ENCODE assay signal across 24 cellular contexts in the genomic region with DNA sequence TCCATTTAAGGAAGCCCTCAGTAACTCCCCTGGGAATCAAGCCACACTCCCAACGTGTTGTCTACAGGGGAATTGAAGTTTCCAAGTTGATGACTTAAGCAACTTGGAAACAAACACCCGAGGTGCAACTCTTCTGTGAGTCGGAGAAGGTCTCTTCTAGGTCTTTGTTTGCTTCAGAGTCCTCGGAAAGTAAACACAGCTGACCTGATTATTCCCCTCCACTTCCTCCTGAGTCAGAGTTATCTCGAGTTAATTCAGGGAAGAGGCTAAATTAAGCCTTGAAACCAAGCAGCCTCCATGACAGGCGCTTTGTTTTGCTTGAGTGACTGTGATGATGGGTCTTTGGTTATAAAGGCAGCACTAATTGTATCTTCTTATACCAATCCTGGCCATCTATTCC. TPM values are rescaled to one million over a fixed set of nuclear protein-coding genes. Genes with fewer than 3 reads are reported as not detected.
DNase-seq lines count a peak whose midpoint lies in the region; ATAC-seq and TF ChIP-seq lines count a peak whose summit lies in the region.
"Had no signal": no experiment of that assay in that cellular context is flagged by ENCODE, and none has a peak within 500 bp of the region (broad histone marks: within the 10 kb centered on the region; RNA-seq: fewer than 3 reads in every experiment).

No MANE protein-coding gene starts in this region.

- H3K27ac ChIP-seq in H9 (ENCODE audit: insufficient read length, low read depth, low read length) (no peak overlapping the region), PC-3 (ENCODE audit: low read length) (no peak overlapping the region), neural progenitor cell (peak overlapping the region; percentile 80)
- H3K27ac ChIP-seq: 22Rv1, adrenal gland, gastrocnemius medialis, upper lobe of left lung had no signal

- no peak overlapping the region for H2BK5ac ChIP-seq in H9 (ENCODE audit: insufficient read length, low read length)

- H2BK120ac ChIP-seq in H9 (ENCODE audit: low read depth, low read length, poor library complexity, severe bottlenecking), result no peak overlapping the region

- CTCF ChIA-PET in PC-3 (lab: Charles Lee), result no interaction called here

- H3K36me3 Mint-ChIP-seq in H9 (ENCODE audit: insufficient read depth in 1 of 3, low read depth in 3 of 3) (peaks cover 7 to 16% (median 9%) of the 10 kb centered on the region in 3 experiments; a peak in 6 of 7 replicates), neural progenitor cell (no peaks in the 10 kb centered on the region), HFFc6 (ENCODE audit: low read depth) (no peaks in the 10 kb centered on the region)
- H3K36me3 Mint-ChIP-seq in activated T-helper 2 cell treated with anti-CD3 and anti-CD28 coated beads, Interferon-gamma antibody, Interleukin-2, Interleukin-4, amounts not matched to agents 10 μg/mL and 5 μg/mL and 100 μg/mL, durations not matched to agents 14 hours and 24 hours and 36 hours (ENCODE audit: low read depth), result no peaks in the 10 kb centered on the region
- H3K36me3 Mint-ChIP-seq: natural killer cell treated with Interleukin-12 subunit alpha and Interleukin-12 subunit beta and Interleukin-15 and Interleukin-18, amount 100 ng/mL, for 72 hours had no signal

- no peak overlapping the region for H3K4me3 Mint-ChIP-seq in H9
- H3K4me3 Mint-ChIP-seq in neural progenitor cell, result no peak overlapping the region
- no peak overlapping the region for H3K4me3 Mint-ChIP-seq in HFFc6
- H3K4me3 Mint-ChIP-seq in activated T-helper 2 cell treated with anti-CD3 and anti-CD28 coated beads, Interferon-gamma antibody, Interleukin-2, Interleukin-4, amounts not matched to agents 10 μg/mL and 5 μg/mL and 100 μg/mL, durations not matched to agents 14 hours and 24 hours and 36 hours (ENCODE audit: low read depth), result no peak overlapping the region
- H3K4me3 Mint-ChIP-seq: activated CD4-positive, alpha-beta T cell treated with anti-CD3 and anti-CD28 coated beads, Interleukin-2, amount 10 ng/mL, durations not matched to agents 24 days and 14 days; natural killer cell treated with Interleukin-12 subunit alpha and Interleukin-12 subunit beta and Interleukin-15 and Interleukin-18, amount 100 ng/mL, for 72 hours had no signal

- H3K36me3 ChIP-seq in PC-3 (ENCODE audit: low read depth, low read length), result no peaks in the 10 kb centered on the region
- no peaks in the 10 kb centered on the region for H3K36me3 ChIP-seq in neural progenitor cell
- H3K36me3 ChIP-seq: adrenal gland, gastrocnemius medialis, upper lobe of left lung had no signal

- H3K27me3 Mint-ChIP-seq in H9 (ENCODE audit: low read depth) (no peaks in the 10 kb centered on the region), neural progenitor cell (ENCODE audit: insufficient read depth, low read depth) (peaks cover 5% of the 10 kb centered on the region), HFFc6 (ENCODE audit: insufficient read depth) (peaks cover 7% of the 10 kb centered on the region)
- H3K27me3 Mint-ChIP-seq in activated T-helper 2 cell treated with anti-CD3 and anti-CD28 coated beads, Interferon-gamma antibody, Interleukin-2, Interleukin-4, amounts not matched to agents 10 μg/mL and 5 μg/mL and 100 μg/mL, durations not matched to agents 14 hours and 24 hours and 36 hours (ENCODE audit: low read depth), result peaks cover 3% of the 10 kb centered on the region

- H4K20me1 ChIP-seq in H9 (ENCODE audit: control insufficient read depth, insufficient read depth, insufficient read length) (no peaks in the 10 kb centered on the region), PC-3 (ENCODE audit: low read length) (no peaks in the 10 kb centered on the region), neural progenitor cell (ENCODE audit: low read depth) (no peaks in the 10 kb centered on the region)

- H3F3A ChIP-seq in PC-3 (ENCODE audit: low read length, unreplicated experiment) (no peaks in the 10 kb centered on the region), neural progenitor cell (ENCODE audit: low read depth) (peaks cover 25% of the 10 kb centered on the region)

- H4K8ac ChIP-seq in H9 (replicated peaks; ENCODE audit: insufficient read length, low read depth, low read length), result no peak overlapping the region

- H3K4me1 Mint-ChIP-seq in H9 (peaks cover 27 to 36% of the 10 kb centered on the region in 2 experiments), neural progenitor cell (peaks cover 12% of the 10 kb centered on the region), HFFc6 (ENCODE audit: low read depth) (no peaks in the 10 kb centered on the region)
- H3K4me1 Mint-ChIP-seq in activated T-helper 2 cell treated with anti-CD3 and anti-CD28 coated beads, Interferon-gamma antibody, Interleukin-2, Interleukin-4, amounts not matched to agents 10 μg/mL and 5 μg/mL and 100 μg/mL, durations not matched to agents 14 hours and 24 hours and 36 hours (ENCODE audit: low read depth), result no peaks in the 10 kb centered on the region
- H3K4me1 Mint-ChIP-seq: activated CD4-positive, alpha-beta T cell treated with anti-CD3 and anti-CD28 coated beads, Interleukin-2, amount 10 ng/mL, durations not matched to agents 24 days and 14 days had no signal

- intact Hi-C loops in PC-3 (cut with micrococcal nuclease), result no loop called here
- intact Hi-C loops in activated T-helper 2 cell treated with anti-CD3 and anti-CD28 coated beads, Interferon-gamma antibody, Interleukin-2, Interleukin-4, amounts not matched to agents 10 μg/mL and 5 μg/mL and 100 μg/mL, durations not matched to agents 14 hours and 24 hours and 36 hours (cut with micrococcal nuclease), result no loop called here

- H3K9me2 ChIP-seq in PC-3 (replicated peaks; ENCODE audit: low read length), result no peaks in the 10 kb centered on the region

- no peak overlapping the region for H2BK15ac ChIP-seq in H9 (ENCODE audit: low read depth, low read length)

- H3K9me3 ChIP-seq in H9 (ENCODE audit: control insufficient read depth, low read depth, low read length) (no peaks in the 10 kb centered on the region), PC-3 (ENCODE audit: low read length) (no peaks in the 10 kb centered on the region), neural progenitor cell (ENCODE audit: low read depth) (no peaks in the 10 kb centered on the region)
- H3K9me3 ChIP-seq: adrenal gland, gastrocnemius medialis, upper lobe of left lung had no signal

- peak overlapping the region; percentile 12 to 69 (median 15); a peak in 4 of 7 replicates for H3K27ac Mint-ChIP-seq in H9
- H3K27ac Mint-ChIP-seq in neural progenitor cell, result no peak overlapping the region
- H3K27ac Mint-ChIP-seq in HFFc6, result no peak overlapping the region
- no peak overlapping the region for H3K27ac Mint-ChIP-seq in activated T-helper 2 cell treated with anti-CD3 and anti-CD28 coated beads, Interferon-gamma antibody, Interleukin-2, Interleukin-4, amounts not matched to agents 10 μg/mL and 5 μg/mL and 100 μg/mL, durations not matched to agents 14 hours and 24 hours and 36 hours
- H3K27ac Mint-ChIP-seq: activated CD4-positive, alpha-beta T cell treated with anti-CD3 and anti-CD28 coated beads, Interleukin-2, amount 10 ng/mL, durations not matched to agents 24 days and 14 days; natural killer cell treated with Interleukin-12 subunit alpha and Interleukin-12 subunit beta and Interleukin-15 and Interleukin-18, amount 100 ng/mL, for 72 hours had no signal

- H2AFZ ChIP-seq in H9 (ENCODE audit: low read length) (no peak overlapping the region), PC-3 (ENCODE audit: low read length) (no peak overlapping the region), neural progenitor cell (replicated peaks) (no peak overlapping the region)

- BruUV-seq in PC-3 (replicated peaks; lab: Mats Ljungman, UMichigan), result no TSS peak

- H4K91ac ChIP-seq in H9 (ENCODE audit: insufficient read length, low read depth, low read length), result no peak overlapping the region

- H3K4ac ChIP-seq in H9 (ENCODE audit: low read depth, low read length), result no peak overlapping the region

- H3K79me2 ChIP-seq in H9 (ENCODE audit: insufficient read depth, low read length), result no peaks in the 10 kb centered on the region
- no peaks in the 10 kb centered on the region for H3K79me2 ChIP-seq in PC-3 (ENCODE audit: low read length)
- H3K79me2 ChIP-seq in neural progenitor cell (ENCODE audit: low read depth), result no peaks in the 10 kb centered on the region

- no peak overlapping the region for H4K5ac ChIP-seq in H9 (ENCODE audit: insufficient read length, low read depth, low read length)

- H2AK5ac ChIP-seq in H9 (ENCODE audit: insufficient read length, low read length), result no peak overlapping the region

- no peak overlapping the region for H3K18ac ChIP-seq in H9 (ENCODE audit: insufficient read length, low read depth, low read length)

- POLR2A ChIA-PET in PC-3 (lab: Charles Lee; ENCODE audit: unreplicated experiment), result no interaction called here

- H3T11ph ChIP-seq in H9 (ENCODE audit: low read length), result no peak overlapping the region

- H3K79me1 ChIP-seq in H9 (ENCODE audit: insufficient read depth, low read depth, low read length, poor library complexity, severe bottlenecking), result no peaks in the 10 kb centered on the region

- no peak overlapping the region for H2BK12ac ChIP-seq in H9 (ENCODE audit: insufficient read length, low read depth, low read length)

- no peak overlapping the region for H3K4me3 ChIP-seq in PC-3 (ENCODE audit: low read length)
- H3K4me3 ChIP-seq in neural progenitor cell, result peak overlapping the region; percentile 23
- H3K4me3 ChIP-seq: adrenal gland, gastrocnemius medialis, GM12878, upper lobe of left lung had no signal

- WGBS in H9 (ENCODE audit: extremely low coverage, insufficient read length, low lambda C conversion rate), result no CpG with 5 or more reads among the region's 6 CpGs

- H3K23me2 ChIP-seq in H9 (ENCODE audit: insufficient read length, low read depth, low read length, poor library complexity, severe bottlenecking), result no peaks in the 10 kb centered on the region

- ATAC-seq in PC-3, result no peak
- ATAC-seq: gastrocnemius medialis; GM12878; natural killer cell treated with Interleukin-12 subunit alpha and Interleukin-12 subunit beta and Interleukin-15 and Interleukin-18, amount 100 ng/mL, for 72 hours had no signal

- H3K9ac ChIP-seq in H9 (ENCODE audit: extremely low read depth, insufficient read length, low read length), result no peak overlapping the region
- H3K9ac ChIP-seq in PC-3 (ENCODE audit: low read length), result no peak overlapping the region
- no peak overlapping the region for H3K9ac ChIP-seq in neural progenitor cell

- DNase-seq in NCI-H1105 treated with DMSO at 0.1 percent for 48 hours (lab: John Stamatoyannopoulos, UW) (peak; percentile 46), NCI-H1105 (lab: John Stamatoyannopoulos, UW) (no peak), H9 (no peak), PC-3 (peak; percentile 3), neural progenitor cell (ENCODE audit: low spot score) (peak; percentile 75), NCI-H345 (lab: John Stamatoyannopoulos, UW) (no peak), HFFc6 (no peak)
- DNase-seq in activated T-helper 2 cell treated with anti-CD3 and anti-CD28 coated beads, Interferon-gamma antibody, Interleukin-2, Interleukin-4, amounts not matched to agents 10 μg/mL and 5 μg/mL and 100 μg/mL, durations not matched to agents 14 hours and 24 hours and 36 hours (ENCODE audit: low spot score), result no peak
- DNase-seq: activated CD4-positive, alpha-beta T cell treated with anti-CD3 and anti-CD28 coated beads, Interleukin-2, amount 10 ng/mL, durations not matched to agents 24 days and 14 days; activated CD8-positive, alpha-beta memory T cell treated with anti-CD3 and anti-CD28 coated beads, Interleukin-2, amount 50 U/mL, for 48 hours; activated gamma-delta T cell; adrenal gland; AML-193; gastrocnemius medialis; stimulated activated CD4-positive, alpha-beta T cell treated with anti-CD3 and anti-CD28 coated beads, Interleukin-4, amount 100 ng/mL, for 4 hours; SW 1271; upper lobe of left lung had no signal

- H3K56ac ChIP-seq in H9 (ENCODE audit: insufficient read length, low read depth, low read length), result no peak overlapping the region

- H3K14ac ChIP-seq in H9 (ENCODE audit: insufficient read depth, low read length), result no peak overlapping the region

- no peak overlapping the region for H2BK20ac ChIP-seq in H9 (ENCODE audit: low read depth, low read length, poor library complexity, severe bottlenecking)

- H3K4me2 ChIP-seq in H9 (ENCODE audit: insufficient read depth, insufficient read length, low read length), result no peak overlapping the region
- no peak overlapping the region for H3K4me2 ChIP-seq in PC-3 (ENCODE audit: low read length)
- peak overlapping the region; percentile 65 for H3K4me2 ChIP-seq in neural progenitor cell

- H3K27me3 ChIP-seq in H9 (ENCODE audit: insufficient read depth, low read length) (no peaks in the 10 kb centered on the region), PC-3 (ENCODE audit: low read length) (peaks cover 31% of the 10 kb centered on the region), neural progenitor cell (no peaks in the 10 kb centered on the region)
- H3K27me3 ChIP-seq: adrenal gland, gastrocnemius medialis, upper lobe of left lung had no signal

- H3K9me3 Mint-ChIP-seq in H9, result no peaks in the 10 kb centered on the region
- no peaks in the 10 kb centered on the region for H3K9me3 Mint-ChIP-seq in neural progenitor cell
- no peaks in the 10 kb centered on the region for H3K9me3 Mint-ChIP-seq in HFFc6
- H3K9me3 Mint-ChIP-seq in activated T-helper 2 cell treated with anti-CD3 and anti-CD28 coated beads, Interferon-gamma antibody, Interleukin-2, Interleukin-4, amounts not matched to agents 10 μg/mL and 5 μg/mL and 100 μg/mL, durations not matched to agents 14 hours and 24 hours and 36 hours, result no peaks in the 10 kb centered on the region
- H3K9me3 Mint-ChIP-seq: activated CD4-positive, alpha-beta T cell treated with anti-CD3 and anti-CD28 coated beads, Interleukin-2, amount 10 ng/mL, durations not matched to agents 24 days and 14 days; natural killer cell treated with Interleukin-12 subunit alpha and Interleukin-12 subunit beta and Interleukin-15 and Interleukin-18, amount 100 ng/mL, for 72 hours had no signal

- no peak overlapping the region for H3K23ac ChIP-seq in H9 (ENCODE audit: insufficient read length, low read depth, low read length)

- H3K4me1 ChIP-seq in H9 (ENCODE audit: insufficient read depth, low read length), result peaks cover 8% of the 10 kb centered on the region; the same call in 1 of the 2 replicates
- H3K4me1 ChIP-seq in PC-3 (ENCODE audit: insufficient read depth, low read length), result no peaks in the 10 kb centered on the region
- peaks cover 26% of the 10 kb centered on the region for H3K4me1 ChIP-seq in neural progenitor cell
- H3K4me1 ChIP-seq: adrenal gland, gastrocnemius medialis, upper lobe of left lung had no signal

- no peak for TF ChIP-seq CTCF in H9 (conservative IDR thresholded peaks at IDR 0.05)
- TF ChIP-seq CTCF in PC-3 (conservative IDR thresholded peaks at IDR 0.05; ENCODE audit: low read depth, low read length), result no peak
- TF ChIP-seq CTCF in neural progenitor cell (IDR thresholded peaks at IDR 0.05), result no peak
- TF ChIP-seq CTCF in HFFc6 (IDR thresholded peaks at IDR 0.05), result no peak

RNA-seq across cellular contexts. Expression of a gene that starts 41.8 kb away (rescaled TPM):
- total RNA-seq in H9 (2021) (25.6 and 26.2 TPM in 2 replicates), PC-3 (2014; rRNA removed) (not detected in 2 replicates), neural progenitor cell (ENCODE audit: low replicate concordance) (13.3 and 14.1 TPM in 2 replicates)
- not detected for total RNA-seq in HFFc6 (2021; fragmentation: NEBNext Ultra II Directional; extraction: Animal tissue kit (Norgen Biotek cat#: 25700))
- not detected in 2 replicates for total RNA-seq in activated T-helper 2 cell treated with anti-CD3 and anti-CD28 coated beads, Interferon-gamma antibody, Interleukin-2, Interleukin-4, amounts not matched to agents 10 μg/mL and 5 μg/mL and 100 μg/mL, durations not matched to agents 14 hours and 24 hours and 36 hours
- total RNA-seq: activated CD4-positive, alpha-beta T cell treated with anti-CD3 and anti-CD28 coated beads, Interleukin-2, amount 10 ng/mL, durations not matched to agents 24 days and 14 days; adrenal gland; bronchial epithelial cell; dermis microvascular lymphatic vessel endothelial cell; gastrocnemius medialis; GM12878; mesenteric fat pad; natural killer cell treated with Interleukin-12 subunit alpha and Interleukin-12 subunit beta and Interleukin-15 and Interleukin-18, amount 100 ng/mL, for 72 hours; pulmonary artery endothelial cell had no signal

Comparison
In these comparisons a context has a peak if more than half of its experiments do, and no peak if none do; other contexts are left out.
1. DNase-seq: peak in NCI-H1105 treated with DMSO at 0.1 percent for 48 hours (single experiment), PC-3 (single experiment) and neural progenitor cell (single experiment); none in NCI-H1105 (single experiment), H9 (single experiment), NCI-H345 (single experiment), HFFc6 (single experiment) and activated T-helper 2 cell treated with anti-CD3 and anti-CD28 coated beads, Interferon-gamma antibody, Interleukin-2, Interleukin-4, amounts not matched to agents 10 μg/mL and 5 μg/mL and 100 μg/mL, durations not matched to agents 14 hours and 24 hours and 36 hours (single experiment).
2. H3K27ac Mint-ChIP-seq: peak in H9 (3 of 3); none in neural progenitor cell (single experiment), HFFc6 (single experiment) and activated T-helper 2 cell treated with anti-CD3 and anti-CD28 coated beads, Interferon-gamma antibody, Interleukin-2, Interleukin-4, amounts not matched to agents 10 μg/mL and 5 μg/mL and 100 μg/mL, durations not matched to agents 14 hours and 24 hours and 36 hours (single experiment).
3. RNA of a gene that starts 41.8 kb away (total RNA-seq): 25.6 to 26.2 TPM in H9 and 13.3 to 14.1 TPM in neural progenitor cell; not detected in PC-3, not detected in HFFc6 and not detected in activated T-helper 2 cell treated with anti-CD3 and anti-CD28 coated beads, Interferon-gamma antibody, Interleukin-2, Interleukin-4, amounts not matched to agents 10 μg/mL and 5 μg/mL and 100 μg/mL, durations not matched to agents 14 hours and 24 hours and 36 hours; every median in the first group is over 10 times any median in the second.